In the genomic region with DNA sequence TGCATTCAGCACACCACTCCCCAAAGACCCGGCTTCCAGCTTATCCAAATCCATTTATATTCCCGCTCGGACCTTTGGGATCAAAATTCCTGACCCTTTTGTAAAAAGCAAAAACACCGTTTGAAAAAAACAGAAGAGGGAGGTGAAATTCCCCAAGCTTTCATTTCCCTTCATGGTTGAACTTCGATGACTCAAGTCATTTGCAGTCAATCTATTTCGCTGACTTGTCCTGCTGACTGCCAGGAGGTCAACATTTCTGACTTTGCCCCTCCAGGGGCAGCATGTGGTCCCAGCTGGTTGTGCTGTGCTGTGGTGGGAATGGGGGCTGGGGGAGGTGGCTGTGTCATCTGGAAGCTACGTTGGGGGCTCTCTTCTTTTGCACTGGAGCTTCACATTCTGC, we compare ENCODE assay signal across 12 cellular contexts.
A peak's percentile ranks its signal among the peaks of the same experiment; 100 is the strongest.
DNase-seq lines count a peak whose midpoint lies in the region; ATAC-seq and TF ChIP-seq lines count a peak whose summit lies in the region.
"Had no signal": no experiment of that assay in that cellular context is flagged by ENCODE, and none has a peak within 500 bp of the region (broad histone marks: within the 10 kb centered on the region; RNA-seq: fewer than 3 reads in every experiment).

No MANE protein-coding gene starts in this region.

- peaks cover 30% of the 10 kb centered on the region for H3K27me3 ChIP-seq in lower lobe of right lung (ENCODE audit: low read depth)

- H3K4me3 Mint-ChIP-seq in endothelial cell (ENCODE audit: unreplicated experiment): no peak overlapping the region
- H3K4me3 Mint-ChIP-seq: CD4-positive, alpha-beta T cell; T-cell had no signal

- no peak for TF ChIP-seq CTCF in astrocyte of the cerebellum (IDR thresholded peaks at IDR 0.05; ENCODE audit: low read depth, low read length, missing control alignments)
- TF ChIP-seq CTCF in lower lobe of right lung (IDR thresholded peaks at IDR 0.05): no peak
- no peak for TF ChIP-seq CTCF in endothelial cell (IDR thresholded peaks at IDR 0.05; ENCODE audit: unreplicated experiment)

- H3K9me3 Mint-ChIP-seq in endothelial cell (ENCODE audit: unreplicated experiment): peaks cover 6% of the 10 kb centered on the region

- H3K9me3 ChIP-seq in mesodermal cell (ENCODE audit: control insufficient read depth, low read length) (peaks cover 15% of the 10 kb centered on the region), lower lobe of right lung (no peaks in the 10 kb centered on the region)
- H3K9me3 ChIP-seq: adrenal gland had no signal

- H3K4me3 ChIP-seq in astrocyte of the cerebellum (ENCODE audit: low read depth, low read length) (peak overlapping the region; percentile 20), mesodermal cell (ENCODE audit: extremely low read depth, insufficient read depth, low read length, poor library complexity, severe bottlenecking) (no peak overlapping the region), lower lobe of right lung (no peak overlapping the region)
- H3K4me3 ChIP-seq: adrenal gland had no signal

- H3K4me1 Mint-ChIP-seq in endothelial cell (ENCODE audit: unreplicated experiment): peaks cover 8% of the 10 kb centered on the region

- intact Hi-C loops in lower lobe of right lung (cut with DNase I): no loop called here

- peak overlapping the region; percentile 83 for H3K27ac ChIP-seq in mesodermal cell (ENCODE audit: low read depth, low read length, severe bottlenecking)
- H3K27ac ChIP-seq in lower lobe of right lung: no peak overlapping the region
- H3K27ac ChIP-seq: adrenal gland had no signal

- no peaks in the 10 kb centered on the region for H3K36me3 Mint-ChIP-seq in endothelial cell (ENCODE audit: low read depth, unreplicated experiment)
- H3K36me3 Mint-ChIP-seq: T-cell had no signal

- H3K36me3 ChIP-seq in mesodermal cell (ENCODE audit: control insufficient read depth, insufficient read depth, low read length) (no peaks in the 10 kb centered on the region), lower lobe of right lung (no peaks in the 10 kb centered on the region)
- H3K36me3 ChIP-seq: adrenal gland had no signal

- ATAC-seq in lower lobe of right lung: no peak
- ATAC-seq: T-cell had no signal

- DNase-seq in AG08395 (ENCODE audit: low spot score): peak; percentile 30
- peak; percentile 26 for DNase-seq in HK-2 (ENCODE audit: unreplicated experiment)
- DNase-seq in astrocyte of the cerebellum (ENCODE audit: low read depth): no peak
- DNase-seq in ureter (ENCODE audit: low spot score): no peak
- DNase-seq in lower lobe of right lung: no peak
- DNase-seq in Kasumi-1 (lab: John Stamatoyannopoulos, UW): no peak
- DNase-seq in endothelial cell (ENCODE audit: low spot score): no peak
- DNase-seq: adrenal gland; CD4-positive, alpha-beta T cell; NCI-H1694; T-cell had no signal

- H3K27ac Mint-ChIP-seq in endothelial cell (ENCODE audit: unreplicated experiment): no peak overlapping the region
- H3K27ac Mint-ChIP-seq: CD4-positive, alpha-beta T cell; T-cell had no signal

- 64 to 70% methylated on average over 3 to 5 of the region's 7 CpGs for WGBS in mesodermal cell (ENCODE audit: insufficient coverage in 2 of 2), 2 experiments

- peaks cover 21% of the 10 kb centered on the region for H3K4me1 ChIP-seq in mesodermal cell (ENCODE audit: control insufficient read depth, insufficient read depth, low read length, poor library complexity, severe bottlenecking)
- H3K4me1 ChIP-seq in lower lobe of right lung: peaks cover 4% of the 10 kb centered on the region
- H3K4me1 ChIP-seq: adrenal gland had no signal

- in situ Hi-C loops in astrocyte of the cerebellum (cut with HindIII; ENCODE audit: low sequenced_read_pairs): no loop called here

- H3K27me3 Mint-ChIP-seq in endothelial cell (ENCODE audit: unreplicated experiment): peaks cover 2% of the 10 kb centered on the region

Comparison
In these comparisons a context has a peak if more than half of its experiments do, and no peak if none do; other contexts are left out.
1. DNase-seq: peak in AG08395 (single experiment) and HK-2 (single experiment); none in astrocyte of the cerebellum (single experiment), ureter (single experiment), lower lobe of right lung (single experiment), Kasumi-1 (0 of 2) and endothelial cell (single experiment).